In genomic region chr5:79754865-79755555, GRCh38 we compare ENCODE assay signal across 1 cellular context.
A peak's percentile ranks its signal among the peaks of the same experiment; 100 is the strongest.
TF ChIP-seq lines count a peak whose summit lies in the region.

No MANE protein-coding gene starts in this region.

TF ChIP-seq in HepG2, 621 proteins besides CTCF, POLR2A, EP300 and RAD21 (continued from another document and continues in another):
- TF ChIP-seq ZNF34 (CRISPR knock-in tag; IDR thresholded peaks at IDR 0.05; ENCODE audit: borderline replicate concordance) = 0 out of 2 replicates have a peak, but pooled peaks have one; percentile 48
- TF ChIP-seq CSRNP1 (CRISPR knock-in tag; IDR thresholded peaks at IDR 0.05) = no peak
- no peak for TF ChIP-seq ZNF556 (CRISPR knock-in tag; IDR thresholded peaks at IDR 0.05; ENCODE audit: borderline replicate concordance)
- TF ChIP-seq KDM6A (CRISPR knock-in tag; IDR thresholded peaks at IDR 0.05; ENCODE audit: low read depth) = peak; percentile 91
- TF ChIP-seq DMAP1 (CRISPR knock-in tag; IDR thresholded peaks at IDR 0.05) = no peak
- peak; percentile 94 for TF ChIP-seq ZMYM4 (CRISPR knock-in tag; IDR thresholded peaks at IDR 0.05)
- TF ChIP-seq AFF4 (CRISPR knock-in tag; IDR thresholded peaks at IDR 0.05) = no peak
- TF ChIP-seq PHF21A (CRISPR knock-in tag; IDR thresholded peaks at IDR 0.05) = peak; percentile 71; the same call in 1 of the 2 replicates
- TF ChIP-seq CSRNP2 (CRISPR knock-in tag; conservative IDR thresholded peaks at IDR 0.05; ENCODE audit: low read depth) = no peak
- TF ChIP-seq SNAI1 (CRISPR knock-in tag; IDR thresholded peaks at IDR 0.05; ENCODE audit: borderline replicate concordance) = no peak
- no peak for TF ChIP-seq SMYD3 (CRISPR knock-in tag; IDR thresholded peaks at IDR 0.05)
- no peak; the same call in 1 of the 2 replicates for TF ChIP-seq ZNF124 (CRISPR knock-in tag; IDR thresholded peaks at IDR 0.05)
- TF ChIP-seq U2AF2 (IDR thresholded peaks at IDR 0.05; ENCODE audit: low read depth, low read length) = no peak
- TF ChIP-seq ZBTB44 (CRISPR knock-in tag; IDR thresholded peaks at IDR 0.05) = no peak
- TF ChIP-seq GABPA (IDR thresholded peaks at IDR 0.05; ENCODE audit: low read depth, low read length) = no peak
- TF ChIP-seq GABPA (CRISPR knock-in tag; IDR thresholded peaks at IDR 0.05; ENCODE audit: low read depth) = peak; percentile 14; the same call in 1 of the 2 replicates
- peak; percentile 55; the same call in 1 of the 2 replicates for TF ChIP-seq NCOA2 (CRISPR knock-in tag; IDR thresholded peaks at IDR 0.05)
- TF ChIP-seq HNF4A (CRISPR knock-in tag; IDR thresholded peaks at IDR 0.05) = peak; percentile 96
- no peak for TF ChIP-seq ZNF567 (CRISPR knock-in tag; IDR thresholded peaks at IDR 0.05; ENCODE audit: borderline replicate concordance)
- TF ChIP-seq NFKB2 (CRISPR knock-in tag; IDR thresholded peaks at IDR 0.05; ENCODE audit: borderline replicate concordance) = no peak
- TF ChIP-seq ZNF737 (CRISPR knock-in tag; IDR thresholded peaks at IDR 0.05; ENCODE audit: borderline replicate concordance) = no peak
- 0 out of 2 replicates have a peak, but pooled peaks have one; percentile 22 for TF ChIP-seq ADNP (CRISPR knock-in tag; IDR thresholded peaks at IDR 0.05)
- TF ChIP-seq KAT8 (CRISPR knock-in tag; IDR thresholded peaks at IDR 0.05) = peak; percentile 48
- TF ChIP-seq MAFF (IDR thresholded peaks at IDR 0.05; ENCODE audit: low read depth, low read length) = no peak
- TF ChIP-seq ZNF550 (CRISPR knock-in tag; IDR thresholded peaks at IDR 0.05; ENCODE audit: borderline replicate concordance) = no peak
- no peak for TF ChIP-seq ATF7-NPFF (CRISPR knock-in tag; IDR thresholded peaks at IDR 0.05; ENCODE audit: low read depth)
- TF ChIP-seq TBX2 (CRISPR knock-in tag; IDR thresholded peaks at IDR 0.05; ENCODE audit: borderline replicate concordance) = peak; percentile 44; the same call in 1 of the 2 replicates
- peak; percentile 51 for TF ChIP-seq FOXA3 (CRISPR knock-in tag; IDR thresholded peaks at IDR 0.05)
- peak; percentile 98 for TF ChIP-seq PAXIP1 (CRISPR knock-in tag; conservative IDR thresholded peaks at IDR 0.05)
- TF ChIP-seq EHMT2 (IDR thresholded peaks at IDR 0.05; ENCODE audit: borderline replicate concordance, low read depth, low read length) = peak; percentile 96
- no peak for TF ChIP-seq PRMT3 (CRISPR knock-in tag; IDR thresholded peaks at IDR 0.05; ENCODE audit: borderline replicate concordance, low read depth)
- TF ChIP-seq ARID5B (CRISPR knock-in tag; IDR thresholded peaks at IDR 0.05) = peak; percentile 72
- no peak for TF ChIP-seq GATA4 (IDR thresholded peaks at IDR 0.05; ENCODE audit: borderline replicate concordance, low read depth)
- TF ChIP-seq, protein P1, sequence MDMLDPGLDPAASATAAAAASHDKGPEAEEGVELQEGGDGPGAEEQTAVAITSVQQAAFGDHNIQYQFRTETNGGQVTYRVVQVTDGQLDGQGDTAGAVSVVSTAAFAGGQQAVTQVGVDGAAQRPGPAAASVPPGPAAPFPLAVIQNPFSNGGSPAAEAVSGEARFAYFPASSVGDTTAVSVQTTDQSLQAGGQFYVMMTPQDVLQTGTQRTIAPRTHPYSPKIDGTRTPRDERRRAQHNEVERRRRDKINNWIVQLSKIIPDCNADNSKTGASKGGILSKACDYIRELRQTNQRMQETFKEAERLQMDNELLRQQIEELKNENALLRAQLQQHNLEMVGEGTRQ (IDR thresholded peaks at IDR 0.05; ENCODE audit: low read depth, low read length) = no peak
- TF ChIP-seq, protein P1 (CRISPR knock-in tag; IDR thresholded peaks at IDR 0.05; ENCODE audit: borderline replicate concordance) = no peak
- no peak for TF ChIP-seq MBNL3 (CRISPR knock-in tag; conservative IDR thresholded peaks at IDR 0.05)
- TF ChIP-seq HNRNPK (IDR thresholded peaks at IDR 0.05; ENCODE audit: low read depth, low read length, poor library complexity, severe bottlenecking) = no peak
- no peak for TF ChIP-seq SOX13 (IDR thresholded peaks at IDR 0.05)
- TF ChIP-seq SOX13 (CRISPR knock-in tag; conservative IDR thresholded peaks at IDR 0.05 in 1 of 2, IDR thresholded peaks at IDR 0.05 in 1 of 2) = peak in 1 of 2 experiments; percentile 74; a peak in 2 of 4 replicates
- no peak for TF ChIP-seq ZNF616 (CRISPR knock-in tag; IDR thresholded peaks at IDR 0.05; ENCODE audit: low read depth)
- peak; percentile 83; the same call in 1 of the 2 replicates for TF ChIP-seq GFI1 (CRISPR knock-in tag; IDR thresholded peaks at IDR 0.05; ENCODE audit: borderline replicate concordance)
- peak; percentile 46; the same call in 1 of the 2 replicates for TF ChIP-seq WIZ (CRISPR knock-in tag; IDR thresholded peaks at IDR 0.05)
- TF ChIP-seq, protein P2, sequence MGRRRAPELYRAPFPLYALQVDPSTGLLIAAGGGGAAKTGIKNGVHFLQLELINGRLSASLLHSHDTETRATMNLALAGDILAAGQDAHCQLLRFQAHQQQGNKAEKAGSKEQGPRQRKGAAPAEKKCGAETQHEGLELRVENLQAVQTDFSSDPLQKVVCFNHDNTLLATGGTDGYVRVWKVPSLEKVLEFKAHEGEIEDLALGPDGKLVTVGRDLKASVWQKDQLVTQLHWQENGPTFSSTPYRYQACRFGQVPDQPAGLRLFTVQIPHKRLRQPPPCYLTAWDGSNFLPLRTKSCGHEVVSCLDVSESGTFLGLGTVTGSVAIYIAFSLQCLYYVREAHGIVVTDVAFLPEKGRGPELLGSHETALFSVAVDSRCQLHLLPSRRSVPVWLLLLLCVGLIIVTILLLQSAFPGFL (CRISPR knock-in tag; IDR thresholded peaks at IDR 0.05) = no peak
- no peak for TF ChIP-seq ZNF430 (CRISPR knock-in tag; IDR thresholded peaks at IDR 0.05)
- TF ChIP-seq GPN1 (CRISPR knock-in tag; IDR thresholded peaks at IDR 0.05; ENCODE audit: borderline replicate concordance) = no peak
- peak; percentile 57; the same call in 1 of the 2 replicates for TF ChIP-seq SALL1 (CRISPR knock-in tag; IDR thresholded peaks at IDR 0.05)
- no peak for TF ChIP-seq ZNF772 (CRISPR knock-in tag; IDR thresholded peaks at IDR 0.05)
